In genomic region chr13:47997384-47997783, GRCh38 we compare ENCODE assay signal across 23 cellular contexts.
"Had no signal": no experiment of that assay in that cellular context is flagged by ENCODE, and none has a peak within 500 bp of the region (broad histone marks: within the 10 kb centered on the region; RNA-seq: fewer than 3 reads in every experiment).

No MANE protein-coding gene starts in this region.

- H3K27ac ChIP-seq: cardiac muscle cell, dorsolateral prefrontal cortex, foreskin keratinocyte, lower lobe of right lung, stomach, testis had no signal

- ATAC-seq: activated CD8-positive, alpha-beta memory T cell treated with anti-CD3 and anti-CD28 coated beads, Interleukin-2, amount 10 ng/mL, durations not matched to agents 7 days and 5 days; foreskin keratinocyte; lower lobe of right lung; natural killer cell treated with Interleukin-12 subunit alpha and Interleukin-12 subunit beta and Interleukin-15 and Interleukin-18, amount 100 ng/mL, for 72 hours; T-cell had no signal

- H3K27me3 Mint-ChIP-seq: activated B cell treated with CpG ODN at 0.5 μM for 24 hours; activated CD4-positive, alpha-beta memory T cell treated with anti-CD3 and anti-CD28 coated beads, Interleukin-2, amount 10 ng/mL, durations not matched to agents 7 days and 5 days; activated CD8-positive, alpha-beta memory T cell treated with anti-CD3 and anti-CD28 coated beads, Interleukin-2, amount 10 ng/mL, durations not matched to agents 7 days and 5 days; activated naive CD8-positive, alpha-beta T cell treated with anti-CD3 and anti-CD28 coated beads, Interleukin-2, amount 10 ng/mL, durations not matched to agents 7 days and 5 days; natural killer cell treated with Interleukin-12 subunit alpha and Interleukin-12 subunit beta and Interleukin-15 and Interleukin-18, amount 100 ng/mL, for 72 hours; T-cell; type B pancreatic cell had no signal

- H3K9me3 ChIP-seq: lower lobe of right lung, stomach, testis had no signal

- H3K27me3 ChIP-seq: cardiac muscle cell, dorsolateral prefrontal cortex, foreskin keratinocyte, stomach, testis had no signal

- H3K4me3 ChIP-seq: cardiac muscle cell, dorsolateral prefrontal cortex, lower lobe of right lung, stomach, testis had no signal

- H3K27ac Mint-ChIP-seq: activated B cell treated with CpG ODN at 0.5 μM for 24 hours; activated CD4-positive, alpha-beta memory T cell treated with anti-CD3 and anti-CD28 coated beads, Interleukin-2, amount 10 ng/mL, durations not matched to agents 7 days and 5 days; activated CD8-positive, alpha-beta memory T cell treated with anti-CD3 and anti-CD28 coated beads, Interleukin-2, amount 10 ng/mL, durations not matched to agents 7 days and 5 days; activated naive CD8-positive, alpha-beta T cell treated with anti-CD3 and anti-CD28 coated beads, Interleukin-2, amount 10 ng/mL, durations not matched to agents 7 days and 5 days; natural killer cell treated with Interleukin-12 subunit alpha and Interleukin-12 subunit beta and Interleukin-15 and Interleukin-18, amount 100 ng/mL, for 72 hours; T-cell; type B pancreatic cell had no signal

- H3K4me3 Mint-ChIP-seq: activated B cell treated with CpG ODN at 0.5 μM for 24 hours; activated CD4-positive, alpha-beta memory T cell treated with anti-CD3 and anti-CD28 coated beads, Interleukin-2, amount 10 ng/mL, durations not matched to agents 7 days and 5 days; activated CD8-positive, alpha-beta memory T cell treated with anti-CD3 and anti-CD28 coated beads, Interleukin-2, amount 10 ng/mL, durations not matched to agents 7 days and 5 days; activated naive CD8-positive, alpha-beta T cell treated with anti-CD3 and anti-CD28 coated beads, Interleukin-2, amount 10 ng/mL, durations not matched to agents 7 days and 5 days; natural killer cell treated with Interleukin-12 subunit alpha and Interleukin-12 subunit beta and Interleukin-15 and Interleukin-18, amount 100 ng/mL, for 72 hours; T-cell; type B pancreatic cell had no signal

- H3K9me3 Mint-ChIP-seq: activated B cell treated with CpG ODN at 0.5 μM for 24 hours; activated CD4-positive, alpha-beta memory T cell treated with anti-CD3 and anti-CD28 coated beads, Interleukin-2, amount 10 ng/mL, durations not matched to agents 7 days and 5 days; activated naive CD8-positive, alpha-beta T cell treated with anti-CD3 and anti-CD28 coated beads, Interleukin-2, amount 10 ng/mL, durations not matched to agents 7 days and 5 days; natural killer cell treated with Interleukin-12 subunit alpha and Interleukin-12 subunit beta and Interleukin-15 and Interleukin-18, amount 100 ng/mL, for 72 hours; T-cell; type B pancreatic cell had no signal

- DNase-seq: activated B cell treated with CpG ODN at 0.5 μM for 24 hours; activated CD4-positive, alpha-beta memory T cell treated with anti-CD3 and anti-CD28 coated beads, Interleukin-2, amount 10 ng/mL, durations not matched to agents 7 days and 5 days; activated CD4-positive, alpha-beta T cell treated with anti-CD3 and anti-CD28 coated beads for 48 hours; activated CD8-positive, alpha-beta memory T cell treated with anti-CD3 and anti-CD28 coated beads, Interleukin-2, amount 10 ng/mL, durations not matched to agents 7 days and 5 days; activated gamma-delta T cell treated with Interleukin-2 at 50 U/mL for 16 hours; activated naive CD8-positive, alpha-beta T cell treated with anti-CD3 and anti-CD28 coated beads, Interleukin-2, amount 10 ng/mL, durations not matched to agents 7 days and 5 days; amygdala; dorsolateral prefrontal cortex; foreskin keratinocyte; hippocampal formation; left cardiac atrium; lower lobe of right lung; occipital lobe; posterior cingulate gyrus; retina; stimulated activated CD4-positive, alpha-beta T cell treated with anti-CD3 and anti-CD28 coated beads, Interleukin-2, amount 100 ng/mL, for 24 hours; stomach; T-cell; T-helper 9 cell; testis had no signal
